ENCODE assay signal across 21 cellular contexts in genomic region chr2:141515931-141516330, GRCh38.
DNase-seq lines count a peak whose midpoint lies in the region; ATAC-seq, FAIRE-seq and TF ChIP-seq lines count a peak whose summit lies in the region.
"Had no signal": no experiment of that assay in that cellular context is flagged by ENCODE, and none has a peak within 500 bp of the region (broad histone marks: within the 10 kb centered on the region; RNA-seq: fewer than 3 reads in every experiment).

No MANE protein-coding gene starts in this region.

- no peak overlapping the region for H3K4me3 Mint-ChIP-seq in astrocyte (ENCODE audit: unreplicated experiment)
- no peak overlapping the region for H3K4me3 Mint-ChIP-seq in activated T-cell treated with anti-CD3 and anti-CD28 coated beads, Interleukin-2, amount 50 U/mL, for 24 hours
- H3K4me3 Mint-ChIP-seq: CD4-positive, CD25-positive, alpha-beta regulatory T cell; CD8-positive, alpha-beta T cell; GM23338; H9 had no signal

- no peak for FAIRE-seq in astrocyte (lab: Jason Lieb, UNC)
- FAIRE-seq: A549, GM12878 had no signal

- peaks cover 2% of the 10 kb centered on the region for H3K4me1 Mint-ChIP-seq in astrocyte (ENCODE audit: low read depth, unreplicated experiment)
- H3K4me1 Mint-ChIP-seq in activated T-cell treated with anti-CD3 and anti-CD28 coated beads, Interleukin-2, amount 50 U/mL, for 24 hours (ENCODE audit: low read depth) = no peaks in the 10 kb centered on the region
- H3K4me1 Mint-ChIP-seq: CD4-positive, CD25-positive, alpha-beta regulatory T cell had no signal

- H3K4me2 ChIP-seq in BLaER1 = peak overlapping the region; percentile 30; the same call in 1 of the 2 replicates
- no peak overlapping the region for H3K4me2 ChIP-seq in astrocyte (ENCODE audit: low read length)
- H3K4me2 ChIP-seq: A549, GM23338 had no signal

- H3K4me3 ChIP-seq in BLaER1 (no peak overlapping the region), astrocyte (ENCODE audit: insufficient read depth, low read depth, low read length) (no peak overlapping the region)
- H3K4me3 ChIP-seq: A549, GM12878, GM23338 had no signal

- H2AFZ ChIP-seq in astrocyte (ENCODE audit: low read depth, low read length) = no peak overlapping the region
- H2AFZ ChIP-seq: GM23338 had no signal

- TF ChIP-seq CTCF in astrocyte (IDR thresholded peaks at IDR 0.05; ENCODE audit: insufficient read depth, low read depth, low read length) = no peak

- peak; percentile 44 for DNase-seq in astrocyte (ENCODE audit: low read depth)
- peak; percentile 1 for DNase-seq in fibroblast of gingiva (ENCODE audit: low read depth)
- DNase-seq in activated T-cell treated with anti-CD3 and anti-CD28 coated beads, Interleukin-2, amount 50 U/mL, for 24 hours = no peak
- no peak for DNase-seq in substantia nigra (lab: John Stamatoyannopoulos, UW)
- DNase-seq in NCI-H69 (lab: John Stamatoyannopoulos, UW) = no peak
- DNase-seq: 8988T; ACHN; Caco-2; CD4-positive, CD25-positive, alpha-beta regulatory T cell; CD8-positive, alpha-beta T cell; DMS153; DND-41; EL; GDM1; H9 had no signal

- peaks cover 2% of the 10 kb centered on the region for H3K36me3 Mint-ChIP-seq in astrocyte (ENCODE audit: low read depth, unreplicated experiment)
- no peaks in the 10 kb centered on the region for H3K36me3 Mint-ChIP-seq in activated T-cell treated with anti-CD3 and anti-CD28 coated beads, Interleukin-2, amount 50 U/mL, for 24 hours (ENCODE audit: low read depth)
- H3K36me3 Mint-ChIP-seq: CD4-positive, CD25-positive, alpha-beta regulatory T cell; CD8-positive, alpha-beta T cell had no signal

- H3K9me3 ChIP-seq in BLaER1 (no peaks in the 10 kb centered on the region), astrocyte (ENCODE audit: insufficient read depth, low read depth, low read length) (no peaks in the 10 kb centered on the region)
- H3K9me3 ChIP-seq: A549 had no signal

- H4K20me1 ChIP-seq in BLaER1 (no peaks in the 10 kb centered on the region), astrocyte (ENCODE audit: insufficient read depth, low read length) (no peaks in the 10 kb centered on the region)

- H3K9ac ChIP-seq in BLaER1 = no peak overlapping the region
- no peak overlapping the region for H3K9ac ChIP-seq in astrocyte (ENCODE audit: low read length)

- ATAC-seq in SK-N-SH treated with all-trans-retinoic acid at 6 μM for 48 hours = peak; percentile 40; the same call in 1 of the 3 replicates
- ATAC-seq: A549; CD8-positive, alpha-beta T cell; GM12878; GM23338; HCT116 had no signal

- H3K79me2 ChIP-seq in astrocyte (ENCODE audit: insufficient read depth, low read length) = no peaks in the 10 kb centered on the region

- H3K9me3 Mint-ChIP-seq in astrocyte (ENCODE audit: unreplicated experiment) = no peaks in the 10 kb centered on the region
- H3K9me3 Mint-ChIP-seq in activated T-cell treated with anti-CD3 and anti-CD28 coated beads, Interleukin-2, amount 50 U/mL, for 24 hours = peaks cover under 1% of the 10 kb centered on the region
- H3K9me3 Mint-ChIP-seq: GM23338, H9 had no signal

- H3K4me1 ChIP-seq in BLaER1 (peaks cover 7% of the 10 kb centered on the region), astrocyte (ENCODE audit: insufficient read depth, low read length) (no peaks in the 10 kb centered on the region)

- H3K36me3 ChIP-seq in BLaER1 (no peaks in the 10 kb centered on the region), astrocyte (ENCODE audit: insufficient read depth, low read length) (no peaks in the 10 kb centered on the region)

- H3K27ac Mint-ChIP-seq in astrocyte (ENCODE audit: unreplicated experiment) = no peak overlapping the region
- H3K27ac Mint-ChIP-seq in activated T-cell treated with anti-CD3 and anti-CD28 coated beads, Interleukin-2, amount 50 U/mL, for 24 hours = no peak overlapping the region
- H3K27ac Mint-ChIP-seq: CD4-positive, CD25-positive, alpha-beta regulatory T cell; CD8-positive, alpha-beta T cell; GM23338; H9 had no signal

- no peak overlapping the region for H3K27ac ChIP-seq in BLaER1
- H3K27ac ChIP-seq in astrocyte (ENCODE audit: low read depth, low read length) = no peak overlapping the region
- H3K27ac ChIP-seq in substantia nigra (ENCODE audit: low read depth, low read length, poor library complexity, severe bottlenecking) = no peak overlapping the region
- H3K27ac ChIP-seq: A549 had no signal

- H3K27me3 Mint-ChIP-seq in astrocyte (ENCODE audit: low read depth, unreplicated experiment) = no peaks in the 10 kb centered on the region
- H3K27me3 Mint-ChIP-seq in activated T-cell treated with anti-CD3 and anti-CD28 coated beads, Interleukin-2, amount 50 U/mL, for 24 hours = no peaks in the 10 kb centered on the region
- H3K27me3 Mint-ChIP-seq: CD4-positive, CD25-positive, alpha-beta regulatory T cell had no signal

- H3K27me3 ChIP-seq in BLaER1 (no peaks in the 10 kb centered on the region), astrocyte (ENCODE audit: insufficient read depth, low read length) (no peaks in the 10 kb centered on the region)

TF ChIP-seq in SK-N-SH treated with all-trans-retinoic acid at 6 μM for 48 hours, 23 proteins besides CTCF, POLR2A, EP300 and RAD21:
- 0 out of 2 replicates have a peak, but pooled peaks have one; percentile 41 for TF ChIP-seq ISL1 (CRISPR knock-in tag; IDR thresholded peaks at IDR 0.05)
- no peak for TF ChIP-seq GLIS3 (CRISPR knock-in tag; IDR thresholded peaks at IDR 0.05)

Comparison
In these comparisons a context has a peak if more than half of its experiments do, and no peak if none do; other contexts are left out.
1. DNase-seq: peak in astrocyte (single experiment) and fibroblast of gingiva (single experiment); none in activated T-cell treated with anti-CD3 and anti-CD28 coated beads, Interleukin-2, amount 50 U/mL, for 24 hours (single experiment), substantia nigra (0 of 49) and NCI-H69 (single experiment).